ENCODE assay signal across 19 cellular contexts in genomic region chr5:79713727-79714126, GRCh38.
"Had no signal": no experiment of that assay in that cellular context is flagged by ENCODE, and none has a peak within 500 bp of the region (broad histone marks: within the 10 kb centered on the region; RNA-seq: fewer than 3 reads in every experiment).

No MANE protein-coding gene starts in this region.

- H3K27ac Mint-ChIP-seq: mesothelial cell of epicardium, naive B cell had no signal

- ATAC-seq: gastroesophageal sphincter, left cardiac atrium, left lung, lower lobe of right lung, mucosa of descending colon had no signal

- H3K4me3 ChIP-seq: coronary artery, dorsolateral prefrontal cortex, esophagus muscularis mucosa, gastroesophageal sphincter, heart left ventricle, hepatocyte, left lung, lower lobe of right lung, mucosa of descending colon had no signal

- H3K4me3 Mint-ChIP-seq: mesothelial cell of epicardium, naive B cell had no signal

- H3K4me1 Mint-ChIP-seq: mesothelial cell of epicardium, naive B cell had no signal

- DNase-seq: dermis blood vessel endothelial cell; dorsolateral prefrontal cortex; effector CD4-positive, alpha-beta T cell; effector memory CD4-positive, alpha-beta T cell; foreskin fibroblast; foreskin melanocyte; heart left ventricle; hypothalamus; left cardiac atrium; lower lobe of right lung; mesenchymal stem cell; mucosa of descending colon; naive B cell had no signal

- H3K36me3 Mint-ChIP-seq: mesothelial cell of epicardium, naive B cell had no signal

- H3K36me3 ChIP-seq: esophagus muscularis mucosa, gastroesophageal sphincter, left lung, lower lobe of right lung had no signal

- H3K4me1 ChIP-seq: esophagus muscularis mucosa, gastroesophageal sphincter, left lung, lower lobe of right lung had no signal

- H3K27ac ChIP-seq: coronary artery, dorsolateral prefrontal cortex, esophagus muscularis mucosa, gastroesophageal sphincter, hepatocyte, left lung, lower lobe of right lung had no signal

- H3K9me3 Mint-ChIP-seq: mesothelial cell of epicardium had no signal

- H3K27me3 ChIP-seq: dorsolateral prefrontal cortex, esophagus muscularis mucosa, gastroesophageal sphincter, heart left ventricle, hepatocyte, left lung had no signal

- H3K9me3 ChIP-seq: esophagus muscularis mucosa, gastroesophageal sphincter, left lung, lower lobe of right lung, mucosa of descending colon had no signal
